In the genomic region with DNA sequence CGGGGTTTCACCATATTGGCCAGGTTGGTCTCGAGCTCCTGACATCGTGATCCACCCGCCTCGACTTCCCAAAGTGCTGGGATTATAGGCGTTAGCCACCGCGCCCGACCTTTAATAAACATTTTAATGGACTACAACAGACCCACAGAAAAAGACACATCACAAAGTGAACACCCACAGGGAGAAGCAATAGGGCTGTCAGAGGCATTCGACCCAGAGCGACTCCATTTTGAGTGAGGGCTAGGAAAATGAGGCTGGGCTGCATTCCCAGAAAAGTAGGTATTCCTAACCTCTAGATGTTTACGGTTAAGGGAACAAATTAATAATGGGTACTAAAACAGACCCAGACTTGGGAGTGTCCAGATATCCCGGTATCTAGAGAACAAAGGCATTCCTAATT, we compare ENCODE assay signal across 8 cellular contexts. TPM values are rescaled to one million over a fixed set of nuclear protein-coding genes. Genes with fewer than 3 reads are reported as not detected.
DNase-seq lines count a peak whose midpoint lies in the region; ATAC-seq and TF ChIP-seq lines count a peak whose summit lies in the region.

No MANE protein-coding gene starts in this region.

- DNase-seq in GM23248: peak; percentile 19
- DNase-seq in fibroblast of villous mesenchyme (ENCODE audit: low read depth): no peak
- DNase-seq in Ammon's horn (ENCODE audit: low spot score): no peak
- no peak for DNase-seq in HEK293T (ENCODE audit: extremely low spot score)
- DNase-seq in activated gamma-delta T cell (lab: John Stamatoyannopoulos, UW): no peak

- no peak for ATAC-seq in GM19351 (IDR thresholded peaks at IDR 0.05; ENCODE audit: unreplicated experiment)

- H3K4me2 ChIP-seq in GM23248 (ENCODE audit: unreplicated experiment): peak overlapping the region; percentile 75

- in situ Hi-C loops in GM23248 (cut with MboI): no loop called here

- H3K27me3 ChIP-seq in GM23248 (replicated peaks; ENCODE audit: insufficient read depth) (no peaks in the 10 kb centered on the region), rectal smooth muscle tissue (ENCODE audit: control insufficient read depth, insufficient read depth, low read length) (no peaks in the 10 kb centered on the region)

- peak overlapping the region; percentile 91 for H3K27ac ChIP-seq in GM23248
- peak overlapping the region; percentile 89 for H3K27ac ChIP-seq in VCaP
- H3K27ac ChIP-seq in rectal smooth muscle tissue (ENCODE audit: low read depth, low read length): peak overlapping the region; percentile 88

- H2AFZ ChIP-seq in GM23248: peak overlapping the region; percentile 83

- peak overlapping the region; percentile 94 for H3K9ac ChIP-seq in GM23248
- H3K9ac ChIP-seq in rectal smooth muscle tissue (ENCODE audit: low read length): peak overlapping the region; percentile 60

- peaks cover 13% of the 10 kb centered on the region for H3F3A ChIP-seq in GM23248 (ENCODE audit: insufficient read depth)

- no peaks in the 10 kb centered on the region for H4K20me1 ChIP-seq in GM23248 (ENCODE audit: insufficient read depth)

- 67 to 73% methylated on average over 11 to 13 of the region's 13 CpGs for WGBS in GM23248 (ENCODE audit: low coverage in 1 of 2, low lambda C conversion rate in 2 of 2, missing lambda C conversion rate in 2 of 2), 2 experiments

- POLR2A ChIA-PET in HEK293T (lab: Yijun Ruan, JAX): interaction anchor here (0.8 to 1.0 kb wide), 2 partner anchors 11 to 37 kb away, joined by 3 read pairs; no protein-coding TSS in a partner anchor

- H3K79me2 ChIP-seq in GM23248 (ENCODE audit: insufficient read depth): peaks cover 89% of the 10 kb centered on the region

- TF ChIP-seq CTCF in VCaP (conservative IDR thresholded peaks at IDR 0.05): no peak
- no peak for TF ChIP-seq CTCF in fibroblast of villous mesenchyme (IDR thresholded peaks at IDR 0.05; ENCODE audit: insufficient read depth, low read depth, low read length)

- no peaks in the 10 kb centered on the region for H3K9me3 ChIP-seq in GM23248 (ENCODE audit: low read depth)

- peaks cover 7% of the 10 kb centered on the region; the same call in 1 of the 2 replicates for H3K4me1 ChIP-seq in GM23248 (ENCODE audit: insufficient read depth)
- peaks cover 3% of the 10 kb centered on the region for H3K4me1 ChIP-seq in rectal smooth muscle tissue (ENCODE audit: control insufficient read depth, insufficient read depth, low read length)

- H3K4me3 ChIP-seq in GM23248 (peak overlapping the region; percentile 92), fibroblast of villous mesenchyme (ENCODE audit: low read depth, low read length) (peak overlapping the region; percentile 94), rectal smooth muscle tissue (ENCODE audit: low read length) (peak overlapping the region; percentile 84)

- CTCF ChIA-PET in HEK293T (lab: Yijun Ruan, JAX): no interaction called here

- H3K36me3 ChIP-seq in GM23248 (ENCODE audit: low read depth) (peaks cover 11% of the 10 kb centered on the region), rectal smooth muscle tissue (ENCODE audit: control insufficient read depth, insufficient read depth, low read length) (peaks cover 4% of the 10 kb centered on the region)

- no peaks in the 10 kb centered on the region for H3K9me2 ChIP-seq in GM23248 (ENCODE audit: insufficient read depth)

TF ChIP-seq in HEK293T, 16 proteins besides CTCF, POLR2A, EP300 and RAD21:
- TF ChIP-seq HDGF (IDR thresholded peaks at IDR 0.05; ENCODE audit: borderline replicate concordance) (no peak), BHLHE40 (IDR thresholded peaks at IDR 0.05; ENCODE audit: borderline replicate concordance) (no peak), NFRKB (IDR thresholded peaks at IDR 0.05) (no peak), CTBP1 (IDR thresholded peaks at IDR 0.05; ENCODE audit: borderline replicate concordance) (no peak), FOXK2 (IDR thresholded peaks at IDR 0.05) (no peak), SP1 (IDR thresholded peaks at IDR 0.05) (no peak), FOXA1 (IDR thresholded peaks at IDR 0.05) (no peak), L3MBTL2 (conservative IDR thresholded peaks at IDR 0.05) (no peak), SUZ12 (IDR thresholded peaks at IDR 0.05) (no peak), ELF4 (IDR thresholded peaks at IDR 0.05) (no peak), ZNF384 (IDR thresholded peaks at IDR 0.05) (no peak), FOXM1 (IDR thresholded peaks at IDR 0.05; ENCODE audit: borderline replicate concordance) (no peak), ARNT (IDR thresholded peaks at IDR 0.05) (no peak), TARDBP (IDR thresholded peaks at IDR 0.05) (no peak)

RNA-seq across cellular contexts. Expression of gene ZNF8, which starts 1.0 kb away (rescaled TPM):
- total RNA-seq in GM23248 (2014; rRNA removed; shearing (Covaris generic)): 4.0 and 5.7 TPM in 2 replicates
- 1.1 and 1.2 TPM in 2 replicates for polyA plus RNA-seq in GM23248 (2016; fragmentation: Nextera tagmentation; extraction: Ambion mirVana)
- 6.4 and 9.5 TPM in 2 replicates for total RNA-seq in fibroblast of villous mesenchyme

RNA-seq across cellular contexts. Expression of gene ERVK3-1, which starts 27.4 kb away (rescaled TPM):
- 33.7 and 35.0 TPM in 2 replicates for total RNA-seq in GM23248 (2014; rRNA removed; shearing (Covaris generic))
- polyA plus RNA-seq in GM23248 (2016; fragmentation: Nextera tagmentation; extraction: Ambion mirVana): 40.2 and 41.3 TPM in 2 replicates
- 30.6 and 34.5 TPM in 2 replicates for total RNA-seq in fibroblast of villous mesenchyme

RNA-seq across cellular contexts. Expression of gene ZNF544, which starts 49.0 kb away (rescaled TPM):
- 32.0 and 37.8 TPM in 2 replicates for total RNA-seq in GM23248 (2014; rRNA removed; shearing (Covaris generic))
- polyA plus RNA-seq in GM23248 (2016; fragmentation: Nextera tagmentation; extraction: Ambion mirVana): 10.9 and 15.9 TPM in 2 replicates
- total RNA-seq in fibroblast of villous mesenchyme: 26.7 and 47.5 TPM in 2 replicates

RNA-seq across cellular contexts. Expression of gene ZSCAN22, which starts 49.0 kb away (rescaled TPM):
- 1.8 and 3.4 TPM in 2 replicates for total RNA-seq in GM23248 (2014; rRNA removed; shearing (Covaris generic))
- 1.5 and 2.1 TPM in 2 replicates for polyA plus RNA-seq in GM23248 (2016; fragmentation: Nextera tagmentation; extraction: Ambion mirVana)
- 2.6 and 3.0 TPM in 2 replicates for total RNA-seq in fibroblast of villous mesenchyme
